ENCODE assay signal across 18 cellular contexts in genomic region chr4:11791808-11792207, GRCh38.
"Had no signal": no experiment of that assay in that cellular context is flagged by ENCODE, and none has a peak within 500 bp of the region (broad histone marks: within the 10 kb centered on the region; RNA-seq: fewer than 3 reads in every experiment).

No MANE protein-coding gene starts in this region.

- ATAC-seq: activated CD4-positive, alpha-beta T cell treated with anti-CD3 and anti-CD28 coated beads for 36 hours; activated T-helper 17 cell treated with anti-CD3 and anti-CD28 coated beads, Interleukin-2, amount 50 U/mL, for 72 hours; effector memory CD8-positive, alpha-beta T cell; heart right ventricle; left ventricle myocardium superior; stimulated activated memory B cell treated with anti-CD40 and anti-IgM and Interleukin-4, amounts not matched to agents 10 μg/mL and 1 μg/mL and 100 μg/mL, for 72 hours; WTC11 had no signal

- DNase-seq: activated CD4-positive, alpha-beta T cell treated with anti-CD3 and anti-CD28 coated beads for 36 hours; activated CD4-positive, alpha-beta T cell treated with anti-CD3 and anti-CD28 coated beads, Interleukin-2, amount 50 U/mL, for 48 hours; activated naive CD4-positive, alpha-beta T cell; activated naive CD8-positive, alpha-beta T cell treated with anti-CD3 and anti-CD28 coated beads, Interleukin-2, amount 10 ng/mL, durations not matched to agents 7 days and 5 days; amygdala; dermis blood vessel endothelial cell; effector memory CD8-positive, alpha-beta T cell; esophagus squamous epithelium; heart right ventricle; kidney glomerular epithelial cell; left ventricle myocardium superior; occipital lobe; posterior cingulate gyrus; sigmoid colon; stimulated activated CD4-positive, alpha-beta T cell treated with anti-CD3 and anti-CD28 coated beads, Interleukin-4, amount 100 ng/mL, for 4 hours had no signal
